ENCODE assay signal across 8 cellular contexts in the genomic region with DNA sequence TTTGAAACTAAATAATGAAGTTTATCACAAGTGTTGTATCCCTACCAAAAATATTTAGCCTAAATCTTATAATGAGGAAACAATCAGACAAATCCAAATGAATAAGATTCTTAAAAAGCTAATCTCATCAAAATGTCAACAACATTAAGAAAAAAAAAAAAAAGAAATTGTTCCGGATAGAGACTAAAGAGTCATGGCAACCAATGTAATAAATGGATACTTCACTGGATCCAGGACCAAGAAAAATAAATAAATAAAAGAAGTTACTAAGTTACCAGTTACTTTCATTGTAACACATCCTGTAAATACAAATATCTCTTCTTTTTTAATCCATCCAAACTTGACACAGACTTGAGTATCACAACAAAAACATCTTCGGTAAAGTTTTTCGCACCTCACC. TPM values are rescaled to one million over a fixed set of nuclear protein-coding genes. Genes with fewer than 3 reads are reported as not detected.
DNase-seq lines count a peak whose midpoint lies in the region; ATAC-seq and TF ChIP-seq lines count a peak whose summit lies in the region.

No MANE protein-coding gene starts in this region.

- H3K27me3 ChIP-seq in layer of hippocampus (ENCODE audit: control insufficient read depth, insufficient read depth, low read length) (no peaks in the 10 kb centered on the region), thyroid gland (no peaks in the 10 kb centered on the region)

- peak overlapping the region; percentile 99 for H3K4me3 Mint-ChIP-seq in activated T-cell treated with anti-CD3 and anti-CD28 coated beads, Interleukin-2, amount 50 U/mL, for 4 hours
- peak overlapping the region; percentile 97 for H3K4me3 Mint-ChIP-seq in activated naive CD8-positive, alpha-beta T cell treated with anti-CD3 and anti-CD28 coated beads, Interleukin-2, amount 50 U/mL, for 24 hours

- peak overlapping the region; percentile 60 to 91 (median 84) for H3K4me3 ChIP-seq in thyroid gland (replicated peaks in 1 of 3)

- peaks cover 32% of the 10 kb centered on the region for H3K4me1 Mint-ChIP-seq in activated T-cell treated with anti-CD3 and anti-CD28 coated beads, Interleukin-2, amount 50 U/mL, for 4 hours (ENCODE audit: low read depth)
- peaks cover 47% of the 10 kb centered on the region for H3K4me1 Mint-ChIP-seq in activated naive CD8-positive, alpha-beta T cell treated with anti-CD3 and anti-CD28 coated beads, Interleukin-2, amount 50 U/mL, for 24 hours

- H3K36me3 Mint-ChIP-seq in activated T-cell treated with anti-CD3 and anti-CD28 coated beads, Interleukin-2, amount 50 U/mL, for 4 hours (ENCODE audit: insufficient read depth), result peaks cover 15% of the 10 kb centered on the region
- H3K36me3 Mint-ChIP-seq in activated naive CD8-positive, alpha-beta T cell treated with anti-CD3 and anti-CD28 coated beads, Interleukin-2, amount 50 U/mL, for 24 hours (ENCODE audit: low read depth), result peaks cover 28% of the 10 kb centered on the region

- no peak for DNase-seq in activated T-cell treated with anti-CD3 and anti-CD28 coated beads, Interleukin-2, amount 50 U/mL, for 4 hours
- DNase-seq in activated T-cell treated with anti-CD3 and anti-CD28 coated beads, Interleukin-2, amount 50 U/mL, for 48 hours, result no peak
- no peak for DNase-seq in activated naive CD8-positive, alpha-beta T cell treated with anti-CD3 and anti-CD28 coated beads, Interleukin-2, amount 50 U/mL, for 24 hours
- DNase-seq in thyroid gland, result no peak
- no peak for DNase-seq in C1 segment of cervical spinal cord (lab: John Stamatoyannopoulos, UW)

- WGBS in thyroid gland, 2 donors, result 1 to 3% methylated on average over 3 of the region's 3 CpGs

- H3K27ac Mint-ChIP-seq in activated naive CD8-positive, alpha-beta T cell treated with anti-CD3 and anti-CD28 coated beads, Interleukin-2, amount 50 U/mL, for 24 hours, result peak overlapping the region; percentile 99

- no peak for ATAC-seq in activated T-cell treated with anti-CD3 and anti-CD28 coated beads, Interleukin-2, amount 50 U/mL, for 4 hours
- ATAC-seq in activated naive CD8-positive, alpha-beta T cell treated with anti-CD3 and anti-CD28 coated beads, Interleukin-2, amount 50 U/mL, for 24 hours, result no peak
- ATAC-seq in GM21515 (IDR thresholded peaks at IDR 0.05; ENCODE audit: unreplicated experiment), result no peak
- no peak for ATAC-seq in HG02678 (IDR thresholded peaks at IDR 0.05; ENCODE audit: unreplicated experiment)

- H3K27ac ChIP-seq in layer of hippocampus (ENCODE audit: low read depth, low read length) (peak overlapping the region; percentile 96), thyroid gland (peak overlapping the region in 2 of 3 donors; percentile 75 to 76)

- intact Hi-C loops in thyroid gland (cut with DNase I), result no loop called here

- no peaks in the 10 kb centered on the region for H3K9me3 Mint-ChIP-seq in activated T-cell treated with anti-CD3 and anti-CD28 coated beads, Interleukin-2, amount 50 U/mL, for 4 hours
- no peaks in the 10 kb centered on the region for H3K9me3 Mint-ChIP-seq in activated naive CD8-positive, alpha-beta T cell treated with anti-CD3 and anti-CD28 coated beads, Interleukin-2, amount 50 U/mL, for 24 hours

- no peaks in the 10 kb centered on the region for H3K9me3 ChIP-seq in thyroid gland

- TF ChIP-seq CTCF in thyroid gland (IDR thresholded peaks at IDR 0.05), result no peak

- no peak for TF ChIP-seq POLR2A in thyroid gland (IDR thresholded peaks at IDR 0.05)

- no peaks in the 10 kb centered on the region for H3K27me3 Mint-ChIP-seq in activated T-cell treated with anti-CD3 and anti-CD28 coated beads, Interleukin-2, amount 50 U/mL, for 4 hours (ENCODE audit: low read depth)
- H3K27me3 Mint-ChIP-seq in activated naive CD8-positive, alpha-beta T cell treated with anti-CD3 and anti-CD28 coated beads, Interleukin-2, amount 50 U/mL, for 24 hours, result no peaks in the 10 kb centered on the region

- H3K36me3 ChIP-seq in thyroid gland, result peaks cover 15 to 16% of the 10 kb centered on the region in 2 donors

- H3K4me1 ChIP-seq in thyroid gland, result peaks cover 8 to 13% of the 10 kb centered on the region in 2 donors

RNA-seq across cellular contexts. Expression of a gene that starts 0.6 kb away (rescaled TPM):
- 10 to 100 TPM; 77.2 to 86.9 (median 82.6) TPM for total RNA-seq in activated T-cell treated with anti-CD3 and anti-CD28 coated beads, Interleukin-2, amount 50 U/mL, for 4 hours
- total RNA-seq in thyroid gland, result 10 to 100 TPM; 26.1 to 39.1 (median 32.1) TPM

RNA-seq across cellular contexts. Expression of a gene that starts 0.8 kb away (rescaled TPM):
- 10 to 100 TPM; 76.3 to 77.9 (median 77.3) TPM for total RNA-seq in activated T-cell treated with anti-CD3 and anti-CD28 coated beads, Interleukin-2, amount 50 U/mL, for 4 hours
- total RNA-seq in thyroid gland, result 100 to 1,000 TPM; 111 to 149 (median 122) TPM

RNA-seq across cellular contexts. Expression of a gene that starts 41.1 kb away (rescaled TPM):
- total RNA-seq in activated T-cell treated with anti-CD3 and anti-CD28 coated beads, Interleukin-2, amount 50 U/mL, for 4 hours, result 10 to 100 TPM; 86.7 to 96.8 (median 92.3) TPM
- 10 to 100 TPM; 40.8 to 72.2 (median 49.8) TPM for total RNA-seq in thyroid gland

RNA-seq across cellular contexts. Expression of a gene that starts 49.0 kb away (rescaled TPM):
- 1 to 10 TPM; 6.6 to 9.7 (median 9.1) TPM for total RNA-seq in activated T-cell treated with anti-CD3 and anti-CD28 coated beads, Interleukin-2, amount 50 U/mL, for 4 hours
- total RNA-seq in thyroid gland, result 10 to 100 TPM; 16.7 to 31.6 (median 25.4) TPM
